ENCODE assay signal across 12 cellular contexts in the genomic region with DNA sequence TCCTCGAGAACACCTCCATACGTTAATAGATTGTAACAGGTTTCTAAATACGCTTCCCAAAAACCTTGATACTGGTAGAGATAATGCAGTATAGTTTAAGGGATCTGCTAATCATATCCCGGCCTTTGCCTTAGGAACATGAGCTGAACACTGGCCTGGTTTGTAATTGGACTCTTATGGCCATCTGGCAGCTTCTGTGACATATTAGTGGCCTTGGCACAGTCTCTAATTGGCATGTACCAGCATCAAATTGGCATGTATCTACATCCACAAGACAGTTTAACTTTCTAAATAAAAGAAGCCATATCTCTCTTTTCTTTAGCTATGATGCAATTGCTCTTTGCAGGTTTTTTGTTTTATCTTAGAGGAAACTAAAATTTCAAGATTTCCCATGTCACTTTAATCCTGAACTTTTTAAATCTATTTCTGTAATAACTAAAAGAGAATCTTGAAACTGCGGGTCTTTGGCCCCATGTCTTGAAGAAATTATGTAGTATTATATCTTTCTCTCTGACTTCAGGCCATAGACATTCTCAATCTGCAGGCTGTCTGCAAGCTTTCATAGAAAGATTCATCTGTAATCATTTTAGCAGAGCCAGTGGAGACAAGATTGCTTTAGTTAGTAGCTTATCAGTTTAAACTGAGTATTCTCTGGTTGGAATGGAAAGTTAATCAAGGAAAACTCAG. TPM values are rescaled to one million over a fixed set of nuclear protein-coding genes. Genes with fewer than 3 reads are reported as not detected.
A peak's percentile ranks its signal among the peaks of the same experiment; 100 is the strongest.
DNase-seq lines count a peak whose midpoint lies in the region; ATAC-seq, FAIRE-seq and TF ChIP-seq lines count a peak whose summit lies in the region.
"Had no signal": no experiment of that assay in that cellular context is flagged by ENCODE, and none has a peak within 500 bp of the region (broad histone marks: within the 10 kb centered on the region; RNA-seq: fewer than 3 reads in every experiment).

No MANE protein-coding gene starts in this region.

- dilution Hi-C loops in mammary epithelial cell (cut with HindIII; ENCODE audit: low sequenced_read_pairs): no loop called here
- dilution Hi-C loops in keratinocyte (cut with MboI; ENCODE audit: extremely low pct_ligation_motif_present, low sequenced_read_pairs): no loop called here

- ATAC-seq in HG03469 (IDR thresholded peaks at IDR 0.05; ENCODE audit: unreplicated experiment) (no peak), left colon (no peak)
- ATAC-seq: stimulated activated naive B cell treated with anti-CD40 and anti-IgM and Interleukin-4, amounts not matched to agents 10 μg/mL and 1 μg/mL and 100 μg/mL, for 72 hours had no signal

- H3K9me3 ChIP-seq in mammary epithelial cell (replicated peaks; ENCODE audit: insufficient read depth, low read length): peaks cover 3% of the 10 kb centered on the region
- H3K9me3 ChIP-seq in adrenal gland (replicated peaks in 1 of 3): peaks cover 0 to 7% (median 3%) of the 10 kb centered on the region in 3 donors
- H3K9me3 ChIP-seq in keratinocyte (ENCODE audit: control insufficient read depth, low read depth, low read length): no peaks in the 10 kb centered on the region
- peaks cover 3% of the 10 kb centered on the region for H3K9me3 ChIP-seq in vagina

- in situ Hi-C loops in mammary epithelial cell (cut with MboI; ENCODE audit: low sequenced_read_pairs in 2 of 2): no loop called here

- H2AFZ ChIP-seq in mammary epithelial cell (ENCODE audit: low read depth, low read length) (no peak overlapping the region), keratinocyte (ENCODE audit: control insufficient read depth, low read length) (no peak overlapping the region)

- no peak overlapping the region for H3K4me3 Mint-ChIP-seq in MCF 10A (ENCODE audit: unreplicated experiment)
- H3K4me3 Mint-ChIP-seq: central memory CD8-positive, alpha-beta T cell; stimulated activated naive B cell treated with anti-CD40 and anti-IgM and Interleukin-4, amounts not matched to agents 10 μg/mL and 1 μg/mL and 100 μg/mL, for 72 hours had no signal

- H3K79me2 ChIP-seq in mammary epithelial cell (ENCODE audit: insufficient read depth, low read length) (no peaks in the 10 kb centered on the region), keratinocyte (ENCODE audit: control insufficient read depth, insufficient read depth, low read length) (no peaks in the 10 kb centered on the region)

- no peaks in the 10 kb centered on the region for H3K36me3 Mint-ChIP-seq in MCF 10A (ENCODE audit: insufficient read depth, unreplicated experiment)

- intact Hi-C loops in mammary epithelial cell (cut with micrococcal nuclease): no loop called here
- intact Hi-C loops in MCF 10A (cut with micrococcal nuclease): no loop called here
- intact Hi-C loops in adrenal gland (cut with DNase I): loop anchor here in 1 of 2 donors (10.0 kb wide), 1 partner anchor 84 kb away; no protein-coding TSS in a partner anchor
- intact Hi-C loops in vagina (cut with DNase I): loop anchor here (10.0 kb wide), 1 partner anchor 314 kb away; no protein-coding TSS in a partner anchor
- intact Hi-C loops in left colon (cut with DNase I, micrococcal nuclease): no loop called here

- TF ChIP-seq CTCF in mammary epithelial cell (conservative IDR thresholded peaks at IDR 0.05 in 1 of 2, IDR thresholded peaks at IDR 0.05 in 1 of 2; ENCODE audit: extremely low read depth in 1 of 2, insufficient read depth in 1 of 2, low read depth in 1 of 2, low read length in 2 of 2) (no peak), MCF 10A (IDR thresholded peaks at IDR 0.05; ENCODE audit: unreplicated experiment) (no peak), adrenal gland (IDR thresholded peaks at IDR 0.05) (no peak), keratinocyte (optimal IDR thresholded peaks at IDR 0.05 in 1 of 3, IDR thresholded peaks at IDR 0.05 in 1 of 3, conservative IDR thresholded peaks at IDR 0.05 in 1 of 3; ENCODE audit: extremely low read depth in 1 of 3, insufficient read depth in 2 of 3, low read length in 3 of 3) (no peak), vagina (IDR thresholded peaks at IDR 0.05) (no peak)

- CTCF ChIA-PET in mammary epithelial cell (lab: Charles Lee; ENCODE audit: low non-redundant PET) (no interaction called here), MCF 10A (lab: Yijun Ruan, JAX) (interaction anchor here (1.2 kb wide), 1 partner anchor 95 kb away, joined by 3 read pairs; no protein-coding TSS in a partner anchor)

- H3K4me3 ChIP-seq in mammary epithelial cell (replicated peaks in 1 of 3; ENCODE audit: insufficient read depth in 1 of 3, low read depth in 2 of 3, low read length in 3 of 3) (no peak overlapping the region), adrenal gland (no peak overlapping the region), keratinocyte (ENCODE audit: control insufficient read depth in 2 of 3, extremely low read depth in 1 of 3, insufficient read depth in 2 of 3, low read depth in 1 of 3, low read length in 3 of 3) (no peak overlapping the region), vagina (no peak overlapping the region)

- peak overlapping the region; percentile 45 for H3K4me2 ChIP-seq in mammary epithelial cell (ENCODE audit: insufficient read depth, low read depth, low read length)
- H3K4me2 ChIP-seq in keratinocyte (ENCODE audit: control insufficient read depth, extremely low read depth, insufficient read depth, low read depth, low read length): peak overlapping the region; percentile 7

- TF ChIP-seq POLR2A in adrenal gland (IDR thresholded peaks at IDR 0.05) (no peak), vagina (IDR thresholded peaks at IDR 0.05) (no peak)

- DNase-seq in mammary epithelial cell: no peak
- DNase-seq in MCF 10A (ENCODE audit: unreplicated experiment): no peak
- DNase-seq in adrenal gland: peak; percentile 43 to 89 (median 56)
- DNase-seq in keratinocyte (ENCODE audit: low read depth, low spot score): no peak
- no peak for DNase-seq in vagina (ENCODE audit: extremely low spot score in 2 of 2)
- no peak for DNase-seq in stimulated activated CD4-positive, alpha-beta T cell treated with anti-CD3 and anti-CD28 coated beads, Interleukin-15, amount 100 ng/mL, for 24 hours
- DNase-seq in left colon: no peak
- DNase-seq: NCI-H187; stimulated activated naive B cell treated with anti-CD40 and anti-IgM and Interleukin-4, amounts not matched to agents 10 μg/mL and 1 μg/mL and 100 μg/mL, for 72 hours had no signal

- H3K27me3 Mint-ChIP-seq in MCF 10A (ENCODE audit: insufficient read depth, unreplicated experiment): no peaks in the 10 kb centered on the region
- H3K27me3 Mint-ChIP-seq: central memory CD8-positive, alpha-beta T cell; stimulated activated naive B cell treated with anti-CD40 and anti-IgM and Interleukin-4, amounts not matched to agents 10 μg/mL and 1 μg/mL and 100 μg/mL, for 72 hours had no signal

- no peaks in the 10 kb centered on the region for H3K9me1 ChIP-seq in keratinocyte (ENCODE audit: control insufficient read depth, extremely low read depth, insufficient read depth, low read length)

- POLR2A ChIA-PET in MCF 10A (lab: Yijun Ruan, JAX): interaction anchor here (0.7 kb wide), 1 partner anchor 27 kb away, joined by 4 read pairs; no protein-coding TSS in a partner anchor

- H3K27ac Mint-ChIP-seq in MCF 10A (ENCODE audit: low read depth, unreplicated experiment): no peak overlapping the region
- H3K27ac Mint-ChIP-seq: activated T-helper 2 cell treated with anti-CD3 and anti-CD28 coated beads, Interferon-gamma antibody, Interleukin-2, Interleukin-4, amounts not matched to agents 10 μg/mL and 5 μg/mL and 100 μg/mL, durations not matched to agents 14 hours and 24 hours and 36 hours; stimulated activated naive B cell treated with anti-CD40 and anti-IgM and Interleukin-4, amounts not matched to agents 10 μg/mL and 1 μg/mL and 100 μg/mL, for 72 hours had no signal

- BruUV-seq in mammary epithelial cell (replicated peaks; lab: Mats Ljungman, UMichigan): no TSS peak
- BruUV-seq in MCF 10A (replicated peaks; lab: Mats Ljungman, UMichigan): no TSS peak

- 59% methylated on average over 5 of the region's 5 CpGs for WGBS in mammary epithelial cell (ENCODE audit: low coverage, missing lambda C conversion rate)
- WGBS in adrenal gland, 4 donors: 37 to 45% (median 42%) methylated on average over 5 of the region's 5 CpGs

- H3K27ac ChIP-seq in mammary epithelial cell (ENCODE audit: insufficient read depth, low read depth, low read length) (no peak overlapping the region), adrenal gland (peak overlapping the region; percentile 47 to 79 (median 57)), keratinocyte (ENCODE audit: control insufficient read depth, insufficient read depth, low read length) (no peak overlapping the region), vagina (peak overlapping the region; percentile 10)

- no peaks in the 10 kb centered on the region for H4K20me1 ChIP-seq in mammary epithelial cell (ENCODE audit: insufficient read depth, low read length)
- H4K20me1 ChIP-seq in keratinocyte (ENCODE audit: control insufficient read depth, extremely low read depth, insufficient read depth, low read length): no peaks in the 10 kb centered on the region

- H3K36me3 ChIP-seq in mammary epithelial cell (ENCODE audit: insufficient read depth, low read length): no peaks in the 10 kb centered on the region
- H3K36me3 ChIP-seq in adrenal gland (replicated peaks in 1 of 2): no peaks in the 10 kb centered on the region
- no peaks in the 10 kb centered on the region for H3K36me3 ChIP-seq in keratinocyte (ENCODE audit: control insufficient read depth in 2 of 2, extremely low read depth in 1 of 2, insufficient read depth in 2 of 2, low read length in 2 of 2)
- no peaks in the 10 kb centered on the region for H3K36me3 ChIP-seq in vagina

- FAIRE-seq in keratinocyte (lab: Jason Lieb, UNC): peak; percentile 32

- H3K9ac ChIP-seq in mammary epithelial cell (ENCODE audit: insufficient read depth, low read length) (no peak overlapping the region), keratinocyte (ENCODE audit: control insufficient read depth, extremely low read depth, insufficient read depth, low read length) (no peak overlapping the region)

- H3K4me1 Mint-ChIP-seq in MCF 10A (ENCODE audit: insufficient read depth, unreplicated experiment): peaks cover 5% of the 10 kb centered on the region
- H3K4me1 Mint-ChIP-seq: central memory CD8-positive, alpha-beta T cell had no signal

- H3K9me3 Mint-ChIP-seq in MCF 10A (ENCODE audit: unreplicated experiment): peaks cover 18% of the 10 kb centered on the region

- H3K27me3 ChIP-seq in mammary epithelial cell (ENCODE audit: insufficient read depth, low read length) (no peaks in the 10 kb centered on the region), adrenal gland (no peaks in the 10 kb centered on the region), keratinocyte (ENCODE audit: control insufficient read depth, extremely low read depth, insufficient read depth, low read length) (no peaks in the 10 kb centered on the region), vagina (no peaks in the 10 kb centered on the region)

- H3K4me1 ChIP-seq in mammary epithelial cell (ENCODE audit: insufficient read depth, low read length) (peaks cover 16% of the 10 kb centered on the region), adrenal gland (replicated peaks in 1 of 2) (peaks cover 8 to 47% of the 10 kb centered on the region in 2 donors), keratinocyte (ENCODE audit: control insufficient read depth, extremely low read depth, insufficient read depth, low read length) (peaks cover 15% of the 10 kb centered on the region), vagina (peaks cover 21% of the 10 kb centered on the region)

RNA-seq across cellular contexts. Expression of gene FILIP1L, which starts 44.7 kb away (rescaled TPM):
- total RNA-seq in mammary epithelial cell (1 to 10 TPM; 7.4 to 8.5 TPM), MCF 10A (2022) (1.3 and 2.4 TPM in 2 replicates), adrenal gland (10 to 100 TPM in 7 of 8 donors, 1 to 10 TPM in 1; 6.8 to 33.2 (median 20.5) TPM), vagina (41.5 TPM), left colon (10 to 100 TPM in 1 of 2 donors, 1 to 10 TPM in 1; 6.7 to 19.0 TPM)
- polyA plus RNA-seq in mammary epithelial cell (3.7 TPM), adrenal gland (10 to 100 TPM; 13.0 to 21.5 (median 16.3) TPM), keratinocyte (14.7 to 27.4 TPM (median 20.6 TPM) in 3 replicates)
- polyA minus RNA-seq in mammary epithelial cell (1.5 TPM), keratinocyte (13.7 to 25.8 TPM (median 23.1 TPM) in 3 replicates)
- polyA plus RNA-seq in keratinocyte (2011; ENCODE audit: low read depth): 55.0 TPM
- 18.1 and 18.9 TPM in 2 replicates for polyA plus RNA-seq in keratinocyte (2011; cell fraction: cytosol; rRNA removed)
- 27.5 and 29.4 TPM in 2 replicates for polyA plus RNA-seq in keratinocyte (2011; cell fraction: nucleus; rRNA removed)
- 15.0 and 16.0 TPM in 2 replicates for polyA plus RNA-seq in keratinocyte (2012; ENCODE audit: low replicate concordance)
- polyA minus RNA-seq in keratinocyte (2011; cell fraction: cytosol; rRNA and poly(A)+ RNA removed): 18.6 TPM
- 11.6 and 29.4 TPM in 2 replicates for polyA minus RNA-seq in keratinocyte (2011; cell fraction: nucleus; rRNA and poly(A)+ RNA removed)

Comparison
In these comparisons a context has a peak if more than half of its experiments do, and no peak if none do; other contexts are left out.
1. DNase-seq: peak in adrenal gland (7 of 7); none in mammary epithelial cell (single experiment), MCF 10A (single experiment), keratinocyte (single experiment), vagina (0 of 2), stimulated activated CD4-positive, alpha-beta T cell treated with anti-CD3 and anti-CD28 coated beads, Interleukin-15, amount 100 ng/mL, for 24 hours (single experiment) and left colon (0 of 2).
2. H3K27ac ChIP-seq: peak in adrenal gland (5 of 5) and vagina (single experiment); none in mammary epithelial cell (single experiment) and keratinocyte (single experiment).